ENCODE assay signal across 8 cellular contexts in the genomic region with DNA sequence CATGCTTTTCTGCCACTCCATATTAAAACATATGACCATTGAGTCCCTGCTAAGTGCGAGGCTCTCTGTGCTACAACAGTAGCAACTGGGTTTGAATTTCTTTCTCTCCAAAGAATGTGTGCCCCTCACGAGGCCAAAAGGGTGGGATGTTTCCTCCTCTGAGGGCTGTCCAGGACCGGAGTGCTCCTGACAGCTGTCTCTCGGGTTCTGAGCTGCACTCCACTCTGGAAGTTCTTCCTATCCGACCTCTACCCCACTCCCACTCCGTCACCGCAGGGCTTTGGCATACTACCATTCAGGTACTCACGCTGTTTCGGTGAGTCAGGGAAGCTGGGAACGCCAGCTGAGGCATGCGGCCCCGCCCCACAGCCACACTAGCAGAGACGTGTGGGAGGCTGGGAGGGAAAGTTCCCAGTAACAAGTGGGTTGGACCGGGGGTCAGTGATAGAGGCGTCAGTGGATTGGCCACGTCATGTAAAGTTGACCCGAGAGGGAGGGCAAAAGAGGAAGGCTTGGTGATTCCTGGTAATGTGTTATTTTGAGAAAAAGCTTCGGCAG. TPM values are rescaled to one million over a fixed set of nuclear protein-coding genes. Genes with fewer than 3 reads are reported as not detected.
DNase-seq lines count a peak whose midpoint lies in the region; ATAC-seq and TF ChIP-seq lines count a peak whose summit lies in the region.

No MANE protein-coding gene starts in this region.

- peak; percentile 33; the same call in 1 of the 2 replicates for TF ChIP-seq EP300 in Ishikawa (IDR thresholded peaks at IDR 0.05; ENCODE audit: borderline replicate concordance)

- ATAC-seq in left cardiac atrium (peak; percentile 70 to 89), GM19328 (IDR thresholded peaks at IDR 0.05; ENCODE audit: unreplicated experiment) (no peak), HG02610 (IDR thresholded peaks at IDR 0.05; ENCODE audit: unreplicated experiment) (no peak)

- H3F3A ChIP-seq in DOHH2 (ENCODE audit: control insufficient read depth, insufficient read depth) = peaks cover 16% of the 10 kb centered on the region

- H3K9me2 ChIP-seq in DOHH2 (replicated peaks; ENCODE audit: control insufficient read depth, low read length) = no peaks in the 10 kb centered on the region

- H3K4me1 ChIP-seq in DOHH2 (ENCODE audit: control insufficient read depth, low read length) = peaks cover 36% of the 10 kb centered on the region
- peaks cover 32% of the 10 kb centered on the region for H3K4me1 ChIP-seq in SJSA1 (replicated peaks)
- peaks cover 25 to 37% of the 10 kb centered on the region in 2 donors for H3K4me1 ChIP-seq in adrenal gland (replicated peaks in 1 of 2)

- DNase-seq in SJSA1 (ENCODE audit: low read depth in 1 of 2, low spot score in 2 of 2) = peak; percentile 82 to 93
- DNase-seq in adrenal gland = peak; percentile 90 to 98 (median 97)
- DNase-seq in left cardiac atrium = peak; percentile 95
- peak; percentile 70 for DNase-seq in pons (ENCODE audit: low spot score)

- H3K27me3 ChIP-seq in DOHH2 (ENCODE audit: control insufficient read depth, low read length) (0 out of 2 replicates have a peak, but pooled peaks cover 2% of the 10 kb centered on the region), SJSA1 (replicated peaks) (no peaks in the 10 kb centered on the region), adrenal gland (no peaks in the 10 kb centered on the region)

- H3K4me3 ChIP-seq in DOHH2 (ENCODE audit: low read length) (peak overlapping the region; percentile 89), SJSA1 (peak overlapping the region; percentile 50), adrenal gland (peak overlapping the region in 2 of 4 donors; percentile 54 to 71)

- intact Hi-C loops in adrenal gland (cut with DNase I) = no loop called here
- intact Hi-C loops in left cardiac atrium (cut with DNase I) = no loop called here

- TF ChIP-seq POLR2A in adrenal gland (IDR thresholded peaks at IDR 0.05) = peak in 1 of 2 donors; percentile 70

- H3K79me2 ChIP-seq in DOHH2 (ENCODE audit: control insufficient read depth, low read length) = peaks cover 44% of the 10 kb centered on the region

- H3K4me2 ChIP-seq in DOHH2 (ENCODE audit: low read length) = peak overlapping the region; percentile 98

- TF ChIP-seq CTCF in DOHH2 (IDR thresholded peaks at IDR 0.05; ENCODE audit: low read depth, low read length, poor library complexity, severe bottlenecking) (no peak), adrenal gland (IDR thresholded peaks at IDR 0.05) (no peak)

- 0 out of 2 replicates have a peak, but pooled peaks have one; percentile 1 for TF ChIP-seq RAD21 in Ishikawa (IDR thresholded peaks at IDR 0.05; ENCODE audit: low read depth)

- 5 to 6% (median 6%) methylated on average over 14 to 18 of the region's 18 CpGs for WGBS in adrenal gland, 4 donors

- H4K20me1 ChIP-seq in DOHH2 (ENCODE audit: control insufficient read depth, insufficient read depth, low read depth, low read length) = no peaks in the 10 kb centered on the region

- H3K9me3 ChIP-seq in DOHH2 (ENCODE audit: control insufficient read depth, insufficient read depth, low read length) = no peaks in the 10 kb centered on the region
- H3K9me3 ChIP-seq in SJSA1 (replicated peaks) = no peaks in the 10 kb centered on the region
- no peaks in the 10 kb centered on the region for H3K9me3 ChIP-seq in adrenal gland (replicated peaks in 1 of 3)

- H3K36me3 ChIP-seq in DOHH2 (ENCODE audit: control insufficient read depth, low read length) (peaks cover 31% of the 10 kb centered on the region), SJSA1 (peaks cover 26% of the 10 kb centered on the region), adrenal gland (replicated peaks in 1 of 2) (peaks cover 0 to 33% of the 10 kb centered on the region in 2 donors)

- H3K27ac ChIP-seq in DOHH2 (ENCODE audit: low read depth, low read length) (peak overlapping the region; percentile 78), SJSA1 (peak overlapping the region; percentile 89), adrenal gland (peak overlapping the region; percentile 95 to 100 (median 99))

TF ChIP-seq in Ishikawa, 13 proteins besides CTCF, POLR2A, EP300 and RAD21:
- TF ChIP-seq, protein P1, sequence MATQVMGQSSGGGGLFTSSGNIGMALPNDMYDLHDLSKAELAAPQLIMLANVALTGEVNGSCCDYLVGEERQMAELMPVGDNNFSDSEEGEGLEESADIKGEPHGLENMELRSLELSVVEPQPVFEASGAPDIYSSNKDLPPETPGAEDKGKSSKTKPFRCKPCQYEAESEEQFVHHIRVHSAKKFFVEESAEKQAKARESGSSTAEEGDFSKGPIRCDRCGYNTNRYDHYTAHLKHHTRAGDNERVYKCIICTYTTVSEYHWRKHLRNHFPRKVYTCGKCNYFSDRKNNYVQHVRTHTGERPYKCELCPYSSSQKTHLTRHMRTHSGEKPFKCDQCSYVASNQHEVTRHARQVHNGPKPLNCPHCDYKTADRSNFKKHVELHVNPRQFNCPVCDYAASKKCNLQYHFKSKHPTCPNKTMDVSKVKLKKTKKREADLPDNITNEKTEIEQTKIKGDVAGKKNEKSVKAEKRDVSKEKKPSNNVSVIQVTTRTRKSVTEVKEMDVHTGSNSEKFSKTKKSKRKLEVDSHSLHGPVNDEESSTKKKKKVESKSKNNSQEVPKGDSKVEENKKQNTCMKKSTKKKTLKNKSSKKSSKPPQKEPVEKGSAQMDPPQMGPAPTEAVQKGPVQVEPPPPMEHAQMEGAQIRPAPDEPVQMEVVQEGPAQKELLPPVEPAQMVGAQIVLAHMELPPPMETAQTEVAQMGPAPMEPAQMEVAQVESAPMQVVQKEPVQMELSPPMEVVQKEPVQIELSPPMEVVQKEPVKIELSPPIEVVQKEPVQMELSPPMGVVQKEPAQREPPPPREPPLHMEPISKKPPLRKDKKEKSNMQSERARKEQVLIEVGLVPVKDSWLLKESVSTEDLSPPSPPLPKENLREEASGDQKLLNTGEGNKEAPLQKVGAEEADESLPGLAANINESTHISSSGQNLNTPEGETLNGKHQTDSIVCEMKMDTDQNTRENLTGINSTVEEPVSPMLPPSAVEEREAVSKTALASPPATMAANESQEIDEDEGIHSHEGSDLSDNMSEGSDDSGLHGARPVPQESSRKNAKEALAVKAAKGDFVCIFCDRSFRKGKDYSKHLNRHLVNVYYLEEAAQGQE (IDR thresholded peaks at IDR 0.05; ENCODE audit: low read depth) = no peak
- TF ChIP-seq TCF12 (IDR thresholded peaks at IDR 0.05; ENCODE audit: low read depth) = peak; percentile 28; the same call in 1 of the 2 replicates
- TF ChIP-seq TEAD4 (IDR thresholded peaks at IDR 0.05) = peak; percentile 68; the same call in 1 of the 2 replicates
- TF ChIP-seq EGR1 (IDR thresholded peaks at IDR 0.05) = 0 out of 2 replicates have a peak, but pooled peaks have one; percentile 43
- TF ChIP-seq, protein P2, sequence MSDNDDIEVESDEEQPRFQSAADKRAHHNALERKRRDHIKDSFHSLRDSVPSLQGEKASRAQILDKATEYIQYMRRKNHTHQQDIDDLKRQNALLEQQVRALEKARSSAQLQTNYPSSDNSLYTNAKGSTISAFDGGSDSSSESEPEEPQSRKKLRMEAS (IDR thresholded peaks at IDR 0.05) = peak; percentile 50
- TF ChIP-seq, protein P3, sequence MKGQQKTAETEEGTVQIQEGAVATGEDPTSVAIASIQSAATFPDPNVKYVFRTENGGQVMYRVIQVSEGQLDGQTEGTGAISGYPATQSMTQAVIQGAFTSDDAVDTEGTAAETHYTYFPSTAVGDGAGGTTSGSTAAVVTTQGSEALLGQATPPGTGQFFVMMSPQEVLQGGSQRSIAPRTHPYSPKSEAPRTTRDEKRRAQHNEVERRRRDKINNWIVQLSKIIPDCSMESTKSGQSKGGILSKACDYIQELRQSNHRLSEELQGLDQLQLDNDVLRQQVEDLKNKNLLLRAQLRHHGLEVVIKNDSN (IDR thresholded peaks at IDR 0.05) = peak; percentile 33; the same call in 1 of the 2 replicates
- peak; percentile 58; the same call in 1 of the 2 replicates for TF ChIP-seq NFIC (IDR thresholded peaks at IDR 0.05)
- no peak; the same call in 1 of the 2 replicates for TF ChIP-seq ZBTB7A (IDR thresholded peaks at IDR 0.05; ENCODE audit: low read depth)

RNA-seq across cellular contexts. Expression of a gene that starts 0.7 kb away (rescaled TPM):
- 9.9 and 23.4 TPM in 2 replicates for total RNA-seq in SJSA1 (2014; rRNA removed; shearing (Covaris generic))
- total RNA-seq in adrenal gland (100 to 1,000 TPM in 1 of 8 donors, 10 to 100 TPM in 7; 31.7 to 108 (median 49.9) TPM), left cardiac atrium (10 to 100 TPM; 12.2 to 13.0 TPM)
- polyA plus RNA-seq in adrenal gland = 100 to 1,000 TPM in 1 of 3 donors, 10 to 100 TPM in 2; 55.2 to 172 (median 61.8) TPM

RNA-seq across cellular contexts. Expression of a gene that starts 5.4 kb away (rescaled TPM):
- 40.7 and 76.6 TPM in 2 replicates for total RNA-seq in SJSA1 (2014; rRNA removed; shearing (Covaris generic))
- total RNA-seq in adrenal gland = 100 to 1,000 TPM; 136 to 192 (median 163) TPM
- polyA plus RNA-seq in adrenal gland = 1,000 to 10,000 TPM in 2 of 3 donors, 1 to 10 TPM in 1; 6.8 to 1,427 (median 1,371) TPM
- total RNA-seq in left cardiac atrium = 10 to 100 TPM; 65.8 to 78.6 TPM

RNA-seq across cellular contexts. Expression of a gene that starts 7.3 kb away (rescaled TPM):
- total RNA-seq in SJSA1 (2014; rRNA removed; shearing (Covaris generic)) = 0.89 and 0.91 TPM in 2 replicates
- 10 to 100 TPM; 16.3 to 49.7 (median 31.0) TPM for total RNA-seq in adrenal gland
- 10 to 100 TPM in 2 of 3 donors, 1 to 10 TPM in 1; 6.6 to 35.9 (median 30.2) TPM for polyA plus RNA-seq in adrenal gland
- 10 to 100 TPM; 33.3 to 39.1 TPM for total RNA-seq in left cardiac atrium

RNA-seq across cellular contexts. Expression of a gene that starts 38.2 kb away (rescaled TPM):
- 61.7 and 94.8 TPM in 2 replicates for total RNA-seq in SJSA1 (2014; rRNA removed; shearing (Covaris generic))
- 100 to 1,000 TPM in 7 of 8 donors, 10 to 100 TPM in 1; 76.1 to 252 (median 169) TPM for total RNA-seq in adrenal gland
- polyA plus RNA-seq in adrenal gland = 100 to 1,000 TPM; 383 to 806 (median 704) TPM
- total RNA-seq in left cardiac atrium = 100 to 1,000 TPM; 143 to 156 TPM

RNA-seq across cellular contexts. Expression of a gene that starts 38.7 kb away (rescaled TPM):
- 0.21 and 1.1 TPM in 2 replicates for total RNA-seq in SJSA1 (2014; rRNA removed; shearing (Covaris generic))
- total RNA-seq in adrenal gland (under 1 TPM in 6 of 8 donors, not detected in 2; 0.19 to 0.96 (median 0.55) TPM), left cardiac atrium (under 1 TPM; 0.15 to 0.21 TPM)
- 1 to 10 TPM in 2 of 3 donors, under 1 TPM in 1; 0.38 to 5.6 (median 1.2) TPM for polyA plus RNA-seq in adrenal gland

Comparison
In these comparisons a context has a peak if more than half of its experiments do, and no peak if none do; other contexts are left out.
1. ATAC-seq: peak in left cardiac atrium (2 of 2); none in GM19328 (single experiment) and HG02610 (single experiment).
2. Peak in every context shown above with its lines, with median percentiles within 50 percentile points of each other: H3K27ac ChIP-seq and DNase-seq.